ENCODE assay signal across 9 cellular contexts in the genomic region with DNA sequence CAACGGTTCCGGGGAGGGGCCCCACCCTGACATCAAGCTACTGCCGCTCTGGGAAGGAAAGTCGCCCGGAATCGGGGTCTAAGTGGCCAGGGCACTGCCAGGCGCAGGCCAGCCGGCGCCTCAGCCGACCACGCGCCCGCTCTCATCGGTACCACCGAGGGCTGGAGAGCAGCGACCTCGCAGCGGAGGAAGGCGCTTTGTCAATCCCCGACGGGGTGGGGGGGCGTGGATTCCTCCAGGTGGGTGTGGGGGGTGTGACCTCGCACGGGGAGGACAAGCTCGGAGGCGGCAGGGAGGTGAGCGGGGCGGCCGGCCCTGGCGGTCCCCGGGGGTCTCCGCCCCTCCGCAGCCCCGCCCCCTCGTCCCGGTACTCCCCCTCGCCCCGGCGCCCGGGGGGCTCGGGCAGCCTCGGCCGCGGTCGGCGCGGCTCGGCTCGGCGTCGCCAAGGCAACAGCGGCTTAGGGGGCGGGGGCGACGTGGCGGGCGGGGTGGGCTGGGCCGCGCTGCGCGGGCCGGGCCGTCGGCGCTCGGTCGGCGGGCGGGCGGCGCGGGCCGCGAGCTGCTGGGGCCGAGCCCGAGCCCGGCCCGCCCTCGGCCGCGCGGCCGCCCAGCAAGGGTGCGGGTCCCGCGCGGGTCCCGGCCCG. TPM values are rescaled to one million over a fixed set of nuclear protein-coding genes. Genes with fewer than 3 reads are reported as not detected.
DNase-seq lines count a peak whose midpoint lies in the region; ATAC-seq and TF ChIP-seq lines count a peak whose summit lies in the region.
"Had no signal": no experiment of that assay in that cellular context is flagged by ENCODE, and none has a peak within 500 bp of the region (broad histone marks: within the 10 kb centered on the region; RNA-seq: fewer than 3 reads in every experiment).

No MANE protein-coding gene starts in this region.

- H3K4me3 ChIP-seq in right atrium auricular region, result peak overlapping the region; percentile 38 to 58
- H3K4me3 ChIP-seq: K562 had no signal

- intact Hi-C loops in activated B cell treated with CpG ODN at 0.5 μM for 24 hours (cut with micrococcal nuclease), result loop anchor here (10.0 kb wide), 1 partner anchor 396 kb away; the partner anchor contains the start of gene TTLL11

- no peak overlapping the region for H3K27ac Mint-ChIP-seq in activated B cell treated with CpG ODN at 0.5 μM for 24 hours
- no peak overlapping the region for H3K27ac Mint-ChIP-seq in stimulated activated memory B cell treated with anti-CD40 and anti-IgM and Interleukin-4, amounts not matched to agents 10 μg/mL and 1 μg/mL and 100 μg/mL, for 72 hours

- H3K9me3 Mint-ChIP-seq in activated B cell treated with CpG ODN at 0.5 μM for 24 hours, result no peaks in the 10 kb centered on the region
- H3K9me3 Mint-ChIP-seq in stimulated activated memory B cell treated with anti-CD40 and anti-IgM and Interleukin-4, amounts not matched to agents 10 μg/mL and 1 μg/mL and 100 μg/mL, for 72 hours, result no peaks in the 10 kb centered on the region

- DNase-seq in Daoy (ENCODE audit: low read depth), result peak; percentile 66
- peak; percentile 21 for DNase-seq in activated B cell treated with CpG ODN at 0.5 μM for 24 hours
- no peak for DNase-seq in right atrium auricular region (ENCODE audit: low spot score)
- DNase-seq in NCI-H1694 treated with DMSO at 0.1 percent for 48 hours (lab: John Stamatoyannopoulos, UW), result no peak
- DNase-seq in stimulated activated CD4-positive, alpha-beta T cell treated with anti-CD3 and anti-CD28 coated beads, Interleukin-2, amount 100 ng/mL, for 48 hours, result no peak

- POLR2A ChIA-PET in activated B cell treated with CpG ODN at 0.5 μM for 24 hours (lab: Charles Lee), result no interaction called here

- H3K36me3 ChIP-seq in right atrium auricular region, result no peaks in the 10 kb centered on the region

- TF ChIP-seq CTCF in activated B cell treated with CpG ODN at 0.5 μM for 24 hours (IDR thresholded peaks at IDR 0.05) (no peak), right atrium auricular region (IDR thresholded peaks at IDR 0.05) (no peak)

- no peaks in the 10 kb centered on the region for H3K9me3 ChIP-seq in right atrium auricular region

- H3K27me3 ChIP-seq in right atrium auricular region, result no peaks in the 10 kb centered on the region

- peaks cover 26% of the 10 kb centered on the region for H3K4me1 Mint-ChIP-seq in activated B cell treated with CpG ODN at 0.5 μM for 24 hours
- H3K4me1 Mint-ChIP-seq in stimulated activated memory B cell treated with anti-CD40 and anti-IgM and Interleukin-4, amounts not matched to agents 10 μg/mL and 1 μg/mL and 100 μg/mL, for 72 hours, result peaks cover 21% of the 10 kb centered on the region

- CTCF ChIA-PET in activated B cell treated with CpG ODN at 0.5 μM for 24 hours (lab: Charles Lee), result interaction anchor here (1.7 kb wide), 1 partner anchor 12 kb away, joined by 5 read pairs; no protein-coding TSS in a partner anchor

- peaks cover 0 to 46% of the 10 kb centered on the region in 2 donors for H3K4me1 ChIP-seq in right atrium auricular region

- peak overlapping the region in 1 of 2 donors; percentile 74 for H3K27ac ChIP-seq in right atrium auricular region

- peak; percentile 4 for ATAC-seq in HG02798 (IDR thresholded peaks at IDR 0.05; ENCODE audit: poor library complexity, unreplicated experiment)
- ATAC-seq in activated B cell treated with CpG ODN at 0.5 μM for 24 hours (ENCODE audit: low read depth), result peak; percentile 26
- ATAC-seq in stimulated activated memory B cell treated with anti-CD40 and anti-IgM and Interleukin-4, amounts not matched to agents 10 μg/mL and 1 μg/mL and 100 μg/mL, for 72 hours, result peak; percentile 2
- no peak for ATAC-seq in HG03457 (IDR thresholded peaks at IDR 0.05; ENCODE audit: unreplicated experiment)
- ATAC-seq: K562 had no signal

- peak overlapping the region; percentile 72 for H3K4me3 Mint-ChIP-seq in activated B cell treated with CpG ODN at 0.5 μM for 24 hours
- peak overlapping the region; percentile 42 for H3K4me3 Mint-ChIP-seq in stimulated activated memory B cell treated with anti-CD40 and anti-IgM and Interleukin-4, amounts not matched to agents 10 μg/mL and 1 μg/mL and 100 μg/mL, for 72 hours

- no peaks in the 10 kb centered on the region for H3K36me3 Mint-ChIP-seq in activated B cell treated with CpG ODN at 0.5 μM for 24 hours (ENCODE audit: low read depth)
- no peaks in the 10 kb centered on the region for H3K36me3 Mint-ChIP-seq in stimulated activated memory B cell treated with anti-CD40 and anti-IgM and Interleukin-4, amounts not matched to agents 10 μg/mL and 1 μg/mL and 100 μg/mL, for 72 hours

- H3K27me3 Mint-ChIP-seq in activated B cell treated with CpG ODN at 0.5 μM for 24 hours, result peaks cover 23% of the 10 kb centered on the region
- peaks cover 60% of the 10 kb centered on the region for H3K27me3 Mint-ChIP-seq in stimulated activated memory B cell treated with anti-CD40 and anti-IgM and Interleukin-4, amounts not matched to agents 10 μg/mL and 1 μg/mL and 100 μg/mL, for 72 hours

RNA-seq across cellular contexts. Expression of gene DAB2IP, which starts 47.3 kb away (rescaled TPM):
- total RNA-seq in Daoy (2014; rRNA removed; shearing (Covaris generic)), result 14.3 and 15.9 TPM in 2 replicates
- 0.75 and 0.78 TPM in 2 replicates for total RNA-seq in activated B cell treated with CpG ODN at 0.5 μM for 24 hours
- 10 to 100 TPM; 38.0 to 47.0 TPM for total RNA-seq in right atrium auricular region

Comparison
In these comparisons a context has a peak if more than half of its experiments do, and no peak if none do; other contexts are left out.
1. DNase-seq: peak in Daoy (single experiment) and activated B cell treated with CpG ODN at 0.5 μM for 24 hours (single experiment); none in right atrium auricular region (single experiment), NCI-H1694 treated with DMSO at 0.1 percent for 48 hours (single experiment) and stimulated activated CD4-positive, alpha-beta T cell treated with anti-CD3 and anti-CD28 coated beads, Interleukin-2, amount 100 ng/mL, for 48 hours (0 of 2).